In genomic region chrX:108091878-108092291, GRCh38 we compare ENCODE assay signal across 8 cellular contexts. TPM values are rescaled to one million over a fixed set of nuclear protein-coding genes. Genes with fewer than 3 reads are reported as not detected.
A peak's percentile ranks its signal among the peaks of the same experiment; 100 is the strongest.
DNase-seq lines count a peak whose midpoint lies in the region; ATAC-seq, FAIRE-seq and TF ChIP-seq lines count a peak whose summit lies in the region.

No MANE protein-coding gene starts in this region.

- peaks cover 5% of the 10 kb centered on the region for H3F3A ChIP-seq in PC-9 (ENCODE audit: insufficient read depth, low read depth)

- H4K20me1 ChIP-seq in PC-9 (ENCODE audit: insufficient read depth), result no peaks in the 10 kb centered on the region

- no peaks in the 10 kb centered on the region for H3K9me2 ChIP-seq in PC-9 (ENCODE audit: insufficient read depth)

- TSS peak; percentile 68 for BruUV-seq in PC-9 (replicated peaks; lab: Mats Ljungman, UMichigan)

- intact Hi-C loops in PC-9 (cut with micrococcal nuclease; ENCODE audit: unreplicated experiment), result loop anchor here (2.0 kb wide), 2 partner anchors 95 to 445 kb away; no protein-coding TSS in a partner anchor

- no peaks in the 10 kb centered on the region for H3K27me3 ChIP-seq in BE2C
- no peaks in the 10 kb centered on the region for H3K27me3 ChIP-seq in PC-9 (ENCODE audit: insufficient read depth, low read depth)
- no peaks in the 10 kb centered on the region for H3K27me3 ChIP-seq in rectal smooth muscle tissue (ENCODE audit: control insufficient read depth, insufficient read depth, low read length)

- H3K4me1 ChIP-seq in BE2C (no peaks in the 10 kb centered on the region), PC-9 (replicated peaks; ENCODE audit: insufficient read depth) (peaks cover 23% of the 10 kb centered on the region), rectal smooth muscle tissue (ENCODE audit: control insufficient read depth, insufficient read depth, low read length) (no peaks in the 10 kb centered on the region)

- H3K9me3 ChIP-seq in BE2C (no peaks in the 10 kb centered on the region), PC-9 (ENCODE audit: insufficient read depth, low read depth) (no peaks in the 10 kb centered on the region)

- TF ChIP-seq CTCF in BE2C (IDR thresholded peaks at IDR 0.05; ENCODE audit: low read depth, low read length), result no peak
- TF ChIP-seq CTCF in PC-9 (conservative IDR thresholded peaks at IDR 0.05), result no peak
- no peak for TF ChIP-seq CTCF in fibroblast of villous mesenchyme (IDR thresholded peaks at IDR 0.05; ENCODE audit: insufficient read depth, low read depth, low read length)
- no peak for TF ChIP-seq CTCF in D721Med (IDR thresholded peaks at IDR 0.05; ENCODE audit: insufficient read depth, missing control alignments)

- no peak for FAIRE-seq in D721Med (lab: Jason Lieb, UNC)

- peak overlapping the region; percentile 81 for H3K4me3 ChIP-seq in BE2C (ENCODE audit: low read depth, low read length)
- H3K4me3 ChIP-seq in PC-9, result peak overlapping the region; percentile 84
- peak overlapping the region; percentile 82 for H3K4me3 ChIP-seq in fibroblast of villous mesenchyme (ENCODE audit: low read depth, low read length)
- peak overlapping the region; percentile 77 for H3K4me3 ChIP-seq in rectal smooth muscle tissue (ENCODE audit: low read length)

- DNase-seq in BE2C (no peak), PC-9 (peak in 1 of 2 experiments; percentile 46), fibroblast of villous mesenchyme (ENCODE audit: low read depth) (no peak), NCI-H2029 treated with DMSO at 0.1 percent for 48 hours (lab: John Stamatoyannopoulos, UW) (no peak), D721Med (ENCODE audit: insufficient read length, low spot score) (no peak)

- peak overlapping the region; percentile 89 for H3K4me2 ChIP-seq in PC-9

- peaks cover 31% of the 10 kb centered on the region for H3K79me2 ChIP-seq in PC-9 (ENCODE audit: low read depth)

- H3K27ac ChIP-seq in PC-9, result no peak overlapping the region
- H3K27ac ChIP-seq in rectal smooth muscle tissue (ENCODE audit: low read depth, low read length), result no peak overlapping the region

- H3K36me3 ChIP-seq in BE2C (no peaks in the 10 kb centered on the region), PC-9 (ENCODE audit: low read depth) (peaks cover 16% of the 10 kb centered on the region), rectal smooth muscle tissue (ENCODE audit: control insufficient read depth, insufficient read depth, low read length) (no peaks in the 10 kb centered on the region)

- POLR2A ChIA-PET in PC-9 (lab: Charles Lee; ENCODE audit: unreplicated experiment), result no interaction called here

- peak overlapping the region; percentile 94 for H2AFZ ChIP-seq in PC-9

- CTCF ChIA-PET in PC-9 (lab: Charles Lee), result interaction anchor here (1.6 kb wide), 1 partner anchor 419 kb away, joined by 3 read pairs; no protein-coding TSS in a partner anchor

- H3K9ac ChIP-seq in rectal smooth muscle tissue (ENCODE audit: low read length), result no peak overlapping the region

- ATAC-seq in GM18520 (IDR thresholded peaks at IDR 0.05; ENCODE audit: unreplicated experiment), result peak; percentile 16
- ATAC-seq in HG02973 (IDR thresholded peaks at IDR 0.05; ENCODE audit: unreplicated experiment), result peak; percentile 47

RNA-seq across cellular contexts. Expression of gene ATG4A, which starts 0.3 kb away (rescaled TPM):
- polyA plus RNA-seq in BE2C (2012; ENCODE audit: insufficient read depth, insufficient read length, low read depth), result 17.5 TPM
- total RNA-seq in PC-9 (2021), result 5.8 and 9.6 TPM in 2 replicates
- total RNA-seq in fibroblast of villous mesenchyme, result 10.6 and 17.3 TPM in 2 replicates

RNA-seq across cellular contexts. Expression of gene PSMD10, which starts 0.5 kb away (rescaled TPM):
- polyA plus RNA-seq in BE2C (2012; ENCODE audit: insufficient read depth, insufficient read length, low read depth), result 95.9 TPM
- total RNA-seq in PC-9 (2021) (106 and 127 TPM in 2 replicates), fibroblast of villous mesenchyme (72.2 and 96.7 TPM in 2 replicates)

RNA-seq across cellular contexts. Expression of gene VSIG1, which starts 47.0 kb away (rescaled TPM):
- polyA plus RNA-seq in BE2C (2012; ENCODE audit: insufficient read depth, insufficient read length, low read depth), result 0.14 TPM
- total RNA-seq in PC-9 (2021), result not detected in 2 replicates
- total RNA-seq in fibroblast of villous mesenchyme, result not detected in 2 replicates
